ENCODE assay signal across 20 cellular contexts in genomic region chr18:32139835-32140283, GRCh38. TPM values are rescaled to one million over a fixed set of nuclear protein-coding genes. Genes with fewer than 3 reads are reported as not detected.
"Had no signal": no experiment of that assay in that cellular context is flagged by ENCODE, and none has a peak within 500 bp of the region (broad histone marks: within the 10 kb centered on the region; RNA-seq: fewer than 3 reads in every experiment).

No MANE protein-coding gene starts in this region.

- DNase-seq: activated CD4-positive, alpha-beta T cell treated with anti-CD3 and anti-CD28 coated beads, Interleukin-2, amount 10 ng/mL, durations not matched to agents 7 days and 5 days; activated CD8-positive, alpha-beta memory T cell treated with anti-CD3 and anti-CD28 coated beads, Interleukin-2, amount 50 U/mL, for 48 hours; activated gamma-delta T cell; activated T-cell treated with anti-CD3 and anti-CD28 coated beads, Interleukin-2, amount 50 U/mL, for 72 hours; amniotic stem cell; effector CD4-positive, alpha-beta T cell; foreskin fibroblast; immature natural killer cell; mesenchymal stem cell; naive thymus-derived CD8-positive, alpha-beta T cell; stimulated activated CD4-positive, alpha-beta T cell treated with anti-CD3 and anti-CD28 coated beads, Interleukin-4, amount 100 ng/mL, for 4 hours; stimulated activated CD8-positive, alpha-beta memory T cell treated with anti-CD3 and anti-CD28 coated beads, Interleukin-4, amount 100 ng/mL, for 48 hours; stimulated activated naive CD4-positive, alpha-beta T cell treated with Interleukin-2 at 50 U/mL for 16 hours; trophoblast cell had no signal

- H3K27ac ChIP-seq: coronary artery had no signal

- H3K36me3 Mint-ChIP-seq: activated naive CD8-positive, alpha-beta T cell; immature natural killer cell had no signal

- H3K4me3 ChIP-seq: coronary artery had no signal

- ATAC-seq: activated T-cell treated with anti-CD3 and anti-CD28 coated beads, Interleukin-2, amount 50 U/mL, for 72 hours; naive thymus-derived CD8-positive, alpha-beta T cell had no signal

- H3K27ac Mint-ChIP-seq: activated CD4-positive, alpha-beta T cell treated with anti-CD3 and anti-CD28 coated beads, Interleukin-2, amount 10 ng/mL, durations not matched to agents 7 days and 5 days; activated naive CD8-positive, alpha-beta T cell; activated T-cell treated with anti-CD3 and anti-CD28 coated beads, Interleukin-2, amount 50 U/mL, for 72 hours; immature natural killer cell had no signal

- H3K4me3 Mint-ChIP-seq: activated CD4-positive, alpha-beta T cell treated with anti-CD3 and anti-CD28 coated beads, Interleukin-2, amount 10 ng/mL, durations not matched to agents 7 days and 5 days; activated naive CD8-positive, alpha-beta T cell; activated T-cell treated with anti-CD3 and anti-CD28 coated beads, Interleukin-2, amount 50 U/mL, for 72 hours; central memory CD8-positive, alpha-beta T cell; immature natural killer cell; naive thymus-derived CD8-positive, alpha-beta T cell had no signal

- H3K27me3 Mint-ChIP-seq: activated CD4-positive, alpha-beta T cell treated with anti-CD3 and anti-CD28 coated beads, Interleukin-2, amount 10 ng/mL, durations not matched to agents 7 days and 5 days; activated naive CD8-positive, alpha-beta T cell; central memory CD8-positive, alpha-beta T cell; naive thymus-derived CD8-positive, alpha-beta T cell had no signal

- H3K9me3 Mint-ChIP-seq: activated CD4-positive, alpha-beta T cell treated with anti-CD3 and anti-CD28 coated beads, Interleukin-2, amount 10 ng/mL, durations not matched to agents 7 days and 5 days; activated T-cell treated with anti-CD3 and anti-CD28 coated beads, Interleukin-2, amount 50 U/mL, for 72 hours; central memory CD8-positive, alpha-beta T cell; immature natural killer cell; naive thymus-derived CD8-positive, alpha-beta T cell had no signal

RNA-seq across cellular contexts. Expression of gene MEP1B, which starts 50.0 kb away (rescaled TPM):
- total RNA-seq: activated CD4-positive, alpha-beta T cell treated with anti-CD3 and anti-CD28 coated beads, Interleukin-2, amount 10 ng/mL, durations not matched to agents 7 days and 5 days; activated T-cell treated with anti-CD3 and anti-CD28 coated beads, Interleukin-2, amount 50 U/mL, for 72 hours; endothelial cell of umbilical vein; posterior vena cava; skeletal muscle tissue had no signal
- polyA plus RNA-seq: endothelial cell of umbilical vein; immature natural killer cell; naive thymus-derived CD8-positive, alpha-beta T cell had no signal
